In genomic region chr17:7446669-7447068, GRCh38 we compare ENCODE assay signal across 31 cellular contexts. TPM values are rescaled to one million over a fixed set of nuclear protein-coding genes. Genes with fewer than 3 reads are reported as not detected.
A peak's percentile ranks its signal among the peaks of the same experiment; 100 is the strongest.
DNase-seq lines count a peak whose midpoint lies in the region; ATAC-seq and TF ChIP-seq lines count a peak whose summit lies in the region.
"Had no signal": no experiment of that assay in that cellular context is flagged by ENCODE, and none has a peak within 500 bp of the region (broad histone marks: within the 10 kb centered on the region; RNA-seq: fewer than 3 reads in every experiment).

No MANE protein-coding gene starts in this region.

- no peak overlapping the region for H3K4me3 ChIP-seq in endodermal cell (ENCODE audit: low read length)
- H3K4me3 ChIP-seq: left ventricle myocardium inferior, uterus had no signal

- no peaks in the 10 kb centered on the region for H3K9me3 ChIP-seq in endodermal cell (ENCODE audit: control insufficient read depth, low read length)
- H3K9me3 ChIP-seq: breast epithelium, left ventricle myocardium inferior, uterus had no signal

- no peak for TF ChIP-seq CTCF in endodermal cell (conservative IDR thresholded peaks at IDR 0.05)
- TF ChIP-seq CTCF in mesothelial cell of epicardium (IDR thresholded peaks at IDR 0.05; ENCODE audit: unreplicated experiment) = no peak
- TF ChIP-seq CTCF in type B pancreatic cell (conservative IDR thresholded peaks at IDR 0.05) = no peak

- peak; percentile 73 for DNase-seq in endodermal cell
- no peak for DNase-seq in mesothelial cell of epicardium (ENCODE audit: low spot score in 2 of 2, unreplicated experiment in 2 of 2)
- DNase-seq in type B pancreatic cell (ENCODE audit: extremely low spot score, unreplicated experiment) = no peak
- DNase-seq in natural killer cell treated with Interleukin-12 subunit alpha and Interleukin-12 subunit beta and Interleukin-15 and Interleukin-18, amount 100 ng/mL, for 72 hours (ENCODE audit: low spot score) = no peak
- no peak for DNase-seq in GM19238 (ENCODE audit: insufficient read length, low spot score)
- no peak for DNase-seq in NCI-H2196 (lab: John Stamatoyannopoulos, UW; ENCODE audit: unreplicated experiment)
- DNase-seq: activated naive CD4-positive, alpha-beta T cell treated with anti-CD3 and anti-CD28 coated beads, Interleukin-2, amount 50 U/mL, for 16 hours; amniotic stem cell; effector CD4-positive, alpha-beta T cell; foreskin melanocyte; left ventricle myocardium inferior; natural killer cell; NCI-H1417 treated with DMSO at 0.1 percent for 48 hours; NCI-H2081 treated with DMSO at 0.1 percent for 48 hours; NCI-H82; RPMI8226; stimulated activated CD4-positive, alpha-beta T cell treated with anti-CD3 and anti-CD28 coated beads, Interleukin-4, amount 100 ng/mL, for 24 hours; substantia nigra; T-helper 1 cell; uterus had no signal

- peaks cover 4% of the 10 kb centered on the region for H3K36me3 Mint-ChIP-seq in IgD-negative memory B cell
- peaks cover 2% of the 10 kb centered on the region for H3K36me3 Mint-ChIP-seq in endodermal cell (ENCODE audit: low read depth)
- H3K36me3 Mint-ChIP-seq in mesothelial cell of epicardium = peaks cover 11% of the 10 kb centered on the region
- peaks cover 11% of the 10 kb centered on the region for H3K36me3 Mint-ChIP-seq in type B pancreatic cell
- H3K36me3 Mint-ChIP-seq in natural killer cell treated with Interleukin-12 subunit alpha and Interleukin-12 subunit beta and Interleukin-15 and Interleukin-18, amount 100 ng/mL, for 72 hours = no peaks in the 10 kb centered on the region
- H3K36me3 Mint-ChIP-seq: natural killer cell; stimulated activated effector memory CD8-positive, alpha-beta T cell treated with anti-CD3 and anti-CD28 coated beads, Interleukin-12 subunit alpha, Interleukin-12 subunit beta, amount 100 ng/mL, for 72 hours had no signal

- 86 to 89% methylated on average over 24 of the region's 24 CpGs for WGBS in endodermal cell (ENCODE audit: insufficient coverage in 1 of 2, insufficient read length in 1 of 2), 2 experiments

- no peak overlapping the region for H3K27ac ChIP-seq in endodermal cell (ENCODE audit: low read depth, low read length)
- H3K27ac ChIP-seq: breast epithelium, left ventricle myocardium inferior, parathyroid adenoma, uterus had no signal

- no peak overlapping the region for H3K9ac ChIP-seq in endodermal cell (ENCODE audit: extremely low read depth, low read length, poor library complexity, severe bottlenecking)
- H3K9ac ChIP-seq: parathyroid adenoma had no signal

- H3K27me3 ChIP-seq in endodermal cell (ENCODE audit: control insufficient read depth, insufficient read depth, low read length, poor library complexity, severe bottlenecking) = peaks cover 10% of the 10 kb centered on the region
- H3K27me3 ChIP-seq: breast epithelium had no signal

- no peak for ATAC-seq in natural killer cell treated with Interleukin-12 subunit alpha and Interleukin-12 subunit beta and Interleukin-15 and Interleukin-18, amount 100 ng/mL, for 72 hours
- ATAC-seq: activated CD4-positive, CD25-positive, alpha-beta regulatory T cell treated with anti-CD3 and anti-CD28 coated beads, Interleukin-2, amount 50 U/mL, for 24 hours; activated CD8-positive, alpha-beta T cell treated with anti-CD3 and anti-CD28 coated beads for 36 hours; activated T-helper 17 cell treated with anti-CD3 and anti-CD28 coated beads, Interleukin-2, amount 50 U/mL, for 72 hours; natural killer cell; right cardiac atrium; stimulated activated effector memory CD8-positive, alpha-beta T cell treated with anti-CD3 and anti-CD28 coated beads, Interleukin-12 subunit alpha, Interleukin-12 subunit beta, amount 100 ng/mL, for 72 hours had no signal

- H3K4me1 ChIP-seq in endodermal cell (ENCODE audit: control insufficient read depth, insufficient read depth, low read length) = no peaks in the 10 kb centered on the region
- H3K4me1 ChIP-seq: breast epithelium had no signal

- H3K9me3 Mint-ChIP-seq in IgD-negative memory B cell (peaks cover 0 to 6% (median 1%) of the 10 kb centered on the region in 3 donors), endodermal cell (no peaks in the 10 kb centered on the region), mesothelial cell of epicardium (no peaks in the 10 kb centered on the region), type B pancreatic cell (no peaks in the 10 kb centered on the region)
- no peaks in the 10 kb centered on the region for H3K9me3 Mint-ChIP-seq in natural killer cell treated with Interleukin-12 subunit alpha and Interleukin-12 subunit beta and Interleukin-15 and Interleukin-18, amount 100 ng/mL, for 72 hours
- H3K9me3 Mint-ChIP-seq: activated CD8-positive, alpha-beta T cell treated with anti-CD3 and anti-CD28 coated beads for 36 hours; activated T-helper 17 cell treated with anti-CD3 and anti-CD28 coated beads, Interleukin-2, amount 50 U/mL, for 72 hours; natural killer cell; stimulated activated effector memory CD8-positive, alpha-beta T cell treated with anti-CD3 and anti-CD28 coated beads, Interleukin-12 subunit alpha, Interleukin-12 subunit beta, amount 100 ng/mL, for 72 hours had no signal

- H3K36me3 ChIP-seq in endodermal cell (ENCODE audit: control insufficient read depth, insufficient read depth, low read length) = no peaks in the 10 kb centered on the region
- H3K36me3 ChIP-seq: breast epithelium, left ventricle myocardium inferior, uterus had no signal

- H3K27me3 Mint-ChIP-seq in IgD-negative memory B cell (peaks cover 46% of the 10 kb centered on the region), endodermal cell (ENCODE audit: insufficient read depth) (peaks cover 54% of the 10 kb centered on the region), mesothelial cell of epicardium (ENCODE audit: low read depth) (peaks cover 21% of the 10 kb centered on the region), type B pancreatic cell (peaks cover 42% of the 10 kb centered on the region)
- peaks cover 43 to 49% of the 10 kb centered on the region in 2 donors for H3K27me3 Mint-ChIP-seq in natural killer cell treated with Interleukin-12 subunit alpha and Interleukin-12 subunit beta and Interleukin-15 and Interleukin-18, amount 100 ng/mL, for 72 hours

- peaks cover 7 to 14% (median 9%) of the 10 kb centered on the region in 3 donors for H3K4me1 Mint-ChIP-seq in IgD-negative memory B cell
- H3K4me1 Mint-ChIP-seq in endodermal cell = peaks cover 6% of the 10 kb centered on the region
- H3K4me1 Mint-ChIP-seq in mesothelial cell of epicardium = peaks cover 29% of the 10 kb centered on the region
- H3K4me1 Mint-ChIP-seq in type B pancreatic cell (ENCODE audit: unreplicated experiment) = peaks cover 20% of the 10 kb centered on the region
- H3K4me1 Mint-ChIP-seq in natural killer cell treated with Interleukin-12 subunit alpha and Interleukin-12 subunit beta and Interleukin-15 and Interleukin-18, amount 100 ng/mL, for 72 hours (ENCODE audit: low read depth in 2 of 2) = peaks cover 11 to 20% of the 10 kb centered on the region in 2 donors

- H3K27ac Mint-ChIP-seq in IgD-negative memory B cell = peak overlapping the region in 2 of 3 donors; percentile 5 to 61
- no peak overlapping the region for H3K27ac Mint-ChIP-seq in endodermal cell
- no peak overlapping the region for H3K27ac Mint-ChIP-seq in mesothelial cell of epicardium
- peak overlapping the region; percentile 54 for H3K27ac Mint-ChIP-seq in type B pancreatic cell
- no peak overlapping the region for H3K27ac Mint-ChIP-seq in natural killer cell treated with Interleukin-12 subunit alpha and Interleukin-12 subunit beta and Interleukin-15 and Interleukin-18, amount 100 ng/mL, for 72 hours
- H3K27ac Mint-ChIP-seq: activated CD8-positive, alpha-beta T cell treated with anti-CD3 and anti-CD28 coated beads for 36 hours; activated T-helper 17 cell treated with anti-CD3 and anti-CD28 coated beads, Interleukin-2, amount 50 U/mL, for 72 hours; natural killer cell; stimulated activated effector memory CD8-positive, alpha-beta T cell treated with anti-CD3 and anti-CD28 coated beads, Interleukin-12 subunit alpha, Interleukin-12 subunit beta, amount 100 ng/mL, for 72 hours had no signal

- H3K4me3 Mint-ChIP-seq in IgD-negative memory B cell (no peak overlapping the region), endodermal cell (no peak overlapping the region), mesothelial cell of epicardium (peak overlapping the region; percentile 43), type B pancreatic cell (peak overlapping the region; percentile 81)
- no peak overlapping the region for H3K4me3 Mint-ChIP-seq in natural killer cell treated with Interleukin-12 subunit alpha and Interleukin-12 subunit beta and Interleukin-15 and Interleukin-18, amount 100 ng/mL, for 72 hours

RNA-seq across cellular contexts. Expression of gene CHRNB1, which starts 1.8 kb away (rescaled TPM):
- 13.8 TPM for polyA plus RNA-seq in IgD-negative memory B cell
- total RNA-seq in endodermal cell (10 to 100 TPM in 1 of 2 donors, 1 to 10 TPM in 1; 8.7 to 11.6 TPM), mesothelial cell of epicardium (15.9 to 17.7 TPM (median 16.0 TPM) in 3 replicates), type B pancreatic cell (ENCODE audit: low replicate concordance) (16.4 and 51.1 TPM in 2 replicates)
- polyA plus RNA-seq in endodermal cell (2013, experiment 1 of 2) = 17.3 TPM
- polyA plus RNA-seq in endodermal cell (2013, experiment 2 of 2) = 13.0 TPM
- 10 to 100 TPM; 10.4 to 13.7 TPM for total RNA-seq in natural killer cell treated with Interleukin-12 subunit alpha and Interleukin-12 subunit beta and Interleukin-15 and Interleukin-18, amount 100 ng/mL, for 72 hours

RNA-seq across cellular contexts. Expression of gene FGF11, which starts 7.4 kb away (rescaled TPM):
- not detected for polyA plus RNA-seq in IgD-negative memory B cell
- 1 to 10 TPM; 4.0 to 8.8 TPM for total RNA-seq in endodermal cell
- polyA plus RNA-seq in endodermal cell (2013, experiment 1 of 2) = 14.4 TPM
- 15.3 TPM for polyA plus RNA-seq in endodermal cell (2013, experiment 2 of 2)
- 24.8 to 26.8 TPM (median 26.5 TPM) in 3 replicates for total RNA-seq in mesothelial cell of epicardium
- total RNA-seq in type B pancreatic cell (ENCODE audit: low replicate concordance) = 21.8 and 76.0 TPM in 2 replicates
- 1 to 10 TPM; 1.9 to 4.5 TPM for total RNA-seq in natural killer cell treated with Interleukin-12 subunit alpha and Interleukin-12 subunit beta and Interleukin-15 and Interleukin-18, amount 100 ng/mL, for 72 hours

RNA-seq across cellular contexts. Expression of gene TMEM102, which starts 11.4 kb away (rescaled TPM):
- polyA plus RNA-seq in IgD-negative memory B cell = 25.5 TPM
- total RNA-seq in endodermal cell = 1 to 10 TPM; 6.5 to 8.6 TPM
- polyA plus RNA-seq in endodermal cell (2013, experiment 1 of 2) = 2.8 TPM
- polyA plus RNA-seq in endodermal cell (2013, experiment 2 of 2) = 1.5 TPM
- 9.7 to 10.2 TPM (median 10.2 TPM) in 3 replicates for total RNA-seq in mesothelial cell of epicardium
- 6.4 and 15.9 TPM in 2 replicates for total RNA-seq in type B pancreatic cell (ENCODE audit: low replicate concordance)
- total RNA-seq in natural killer cell treated with Interleukin-12 subunit alpha and Interleukin-12 subunit beta and Interleukin-15 and Interleukin-18, amount 100 ng/mL, for 72 hours = 10 to 100 TPM; 11.2 to 14.2 TPM

RNA-seq across cellular contexts. Expression of gene SPEM3, which starts 18.0 kb away (rescaled TPM):
- polyA plus RNA-seq in IgD-negative memory B cell = not detected
- total RNA-seq in endodermal cell (not detected), mesothelial cell of epicardium (not detected in 3 replicates), type B pancreatic cell (ENCODE audit: low replicate concordance) (not detected in 2 replicates)
- not detected for polyA plus RNA-seq in endodermal cell (2013, experiment 1 of 2)
- polyA plus RNA-seq in endodermal cell (2013, experiment 2 of 2) = not detected
- total RNA-seq in natural killer cell treated with Interleukin-12 subunit alpha and Interleukin-12 subunit beta and Interleukin-15 and Interleukin-18, amount 100 ng/mL, for 72 hours = not detected
- total RNA-seq: activated CD8-positive, alpha-beta T cell treated with anti-CD3 and anti-CD28 coated beads for 36 hours; activated T-helper 17 cell treated with anti-CD3 and anti-CD28 coated beads, Interleukin-2, amount 50 U/mL, for 72 hours; breast epithelium; left ventricle myocardium inferior; MCF 10A; natural killer cell; right cardiac atrium; SK-MEL-5; uterus had no signal
- polyA plus RNA-seq: esophagus, right cardiac atrium had no signal

RNA-seq across cellular contexts. Expression of gene SPEM2, which starts 21.3 kb away (rescaled TPM):
- not detected for polyA plus RNA-seq in IgD-negative memory B cell
- total RNA-seq in endodermal cell = not detected
- polyA plus RNA-seq in endodermal cell (2013, experiment 1 of 2) = not detected
- not detected for polyA plus RNA-seq in endodermal cell (2013, experiment 2 of 2)
- total RNA-seq in mesothelial cell of epicardium = not detected in 3 replicates
- total RNA-seq in type B pancreatic cell (ENCODE audit: low replicate concordance) = not detected in 2 replicates
- not detected for total RNA-seq in natural killer cell treated with Interleukin-12 subunit alpha and Interleukin-12 subunit beta and Interleukin-15 and Interleukin-18, amount 100 ng/mL, for 72 hours
- total RNA-seq: activated CD8-positive, alpha-beta T cell treated with anti-CD3 and anti-CD28 coated beads for 36 hours; activated T-helper 17 cell treated with anti-CD3 and anti-CD28 coated beads, Interleukin-2, amount 50 U/mL, for 72 hours; breast epithelium; left ventricle myocardium inferior; MCF 10A; natural killer cell; right cardiac atrium; SK-MEL-5; uterus had no signal
- polyA plus RNA-seq: esophagus, right cardiac atrium had no signal

Comparison
In these comparisons a context has a peak if more than half of its experiments do, and no peak if none do; other contexts are left out.
1. H3K27ac Mint-ChIP-seq: peak in IgD-negative memory B cell (2 of 3) and type B pancreatic cell (single experiment); none in endodermal cell (single experiment), mesothelial cell of epicardium (single experiment) and natural killer cell treated with Interleukin-12 subunit alpha and Interleukin-12 subunit beta and Interleukin-15 and Interleukin-18, amount 100 ng/mL, for 72 hours (0 of 2).
2. H3K4me3 Mint-ChIP-seq: peak in mesothelial cell of epicardium (single experiment) and type B pancreatic cell (single experiment); none in IgD-negative memory B cell (0 of 4), endodermal cell (single experiment) and natural killer cell treated with Interleukin-12 subunit alpha and Interleukin-12 subunit beta and Interleukin-15 and Interleukin-18, amount 100 ng/mL, for 72 hours (single experiment).